ENCODE assay signal across 11 cellular contexts in the genomic region with DNA sequence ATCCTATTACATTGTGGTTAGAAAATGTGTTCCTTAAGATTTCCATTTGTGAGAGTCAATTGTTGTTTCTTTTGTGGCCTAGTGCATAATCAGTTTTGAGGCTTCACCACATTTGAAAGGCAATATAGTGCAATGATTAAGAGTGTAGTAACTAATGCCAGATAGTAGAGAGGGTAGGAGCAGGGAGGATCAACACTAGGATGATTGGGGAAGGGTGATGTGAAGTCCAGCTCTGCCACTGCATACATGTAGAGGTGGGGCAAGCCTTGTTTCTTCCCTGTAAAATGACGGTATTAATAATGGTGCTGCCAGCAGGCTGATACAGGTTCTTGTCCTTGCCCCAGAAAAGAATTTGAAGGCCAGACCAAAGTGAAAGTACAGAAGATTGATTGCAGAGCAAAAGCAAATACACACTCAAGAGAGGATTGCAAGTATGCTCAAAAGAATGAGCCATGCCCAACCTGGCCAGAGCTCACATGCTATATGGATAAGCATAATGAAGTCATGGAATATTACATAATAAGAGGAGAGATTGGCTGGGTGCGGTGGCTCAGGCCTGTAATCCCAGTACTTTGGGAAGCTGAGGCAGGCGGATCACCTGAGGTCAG. TPM values are rescaled to one million over a fixed set of nuclear protein-coding genes. Genes with fewer than 3 reads are reported as not detected.
DNase-seq lines count a peak whose midpoint lies in the region; ATAC-seq and TF ChIP-seq lines count a peak whose summit lies in the region.
"Had no signal": no experiment of that assay in that cellular context is flagged by ENCODE, and none has a peak within 500 bp of the region (broad histone marks: within the 10 kb centered on the region; RNA-seq: fewer than 3 reads in every experiment).

No MANE protein-coding gene starts in this region.

- peaks cover 78% of the 10 kb centered on the region for H3K4me1 Mint-ChIP-seq in activated CD8-positive, alpha-beta T cell treated with anti-CD3 and anti-CD28 coated beads for 36 hours (ENCODE audit: low read depth)

- no peak for TF ChIP-seq CTCF in activated CD8-positive, alpha-beta T cell treated with anti-CD3 and anti-CD28 coated beads for 36 hours (IDR thresholded peaks at IDR 0.05)
- TF ChIP-seq CTCF in prostate gland (IDR thresholded peaks at IDR 0.05), result no peak

- ATAC-seq in activated CD8-positive, alpha-beta T cell treated with anti-CD3 and anti-CD28 coated beads for 36 hours, result no peak

- no peak for TF ChIP-seq POLR2A in prostate gland (IDR thresholded peaks at IDR 0.05)

- no peaks in the 10 kb centered on the region for H3K36me3 ChIP-seq in prostate gland

- intact Hi-C loops in activated CD8-positive, alpha-beta T cell treated with anti-CD3 and anti-CD28 coated beads for 36 hours (cut with micrococcal nuclease), result no loop called here
- intact Hi-C loops in prostate gland (cut with DNase I), result no loop called here

- H3K9me3 ChIP-seq in prostate gland, result no peaks in the 10 kb centered on the region

- peaks cover 71% of the 10 kb centered on the region for H3K36me3 Mint-ChIP-seq in activated CD8-positive, alpha-beta T cell treated with anti-CD3 and anti-CD28 coated beads for 36 hours (ENCODE audit: low read depth)

- H3K27ac ChIP-seq in prostate gland, result peak overlapping the region; percentile 16 to 67

- peak; percentile 7 for DNase-seq in DMS79 treated with DMSO at 0.1 percent for 48 hours (lab: John Stamatoyannopoulos, UW)
- DNase-seq in DMS79 (lab: John Stamatoyannopoulos, UW), result no peak
- no peak for DNase-seq in activated CD8-positive, alpha-beta T cell treated with anti-CD3 and anti-CD28 coated beads for 36 hours
- DNase-seq in fibroblast of gingiva (ENCODE audit: low read depth), result peak; percentile 54
- DNase-seq in prostate gland (ENCODE audit: low spot score), result no peak
- no peak for DNase-seq in stimulated activated naive CD4-positive, alpha-beta T cell treated with Interleukin-2 at 50 U/mL for 16 hours (lab: John Stamatoyannopoulos, UW)
- DNase-seq in anterior cingulate cortex (lab: John Stamatoyannopoulos, UW), result no peak
- no peak for DNase-seq in NCI-H1417 treated with DMSO at 0.1 percent for 48 hours (lab: John Stamatoyannopoulos, UW)
- DNase-seq: 8988T, NCI-H187, SHP77 had no signal

- POLR2A ChIA-PET in activated CD8-positive, alpha-beta T cell treated with anti-CD3 and anti-CD28 coated beads for 36 hours (lab: Charles Lee), result interaction anchor here (0.6 kb wide), 1 partner anchor 29 kb away, joined by 3 read pairs; no protein-coding TSS in a partner anchor

- WGBS in prostate gland, result 71% methylated on average over 3 of the region's 3 CpGs

- peaks cover 2% of the 10 kb centered on the region for H3K9me3 Mint-ChIP-seq in activated CD8-positive, alpha-beta T cell treated with anti-CD3 and anti-CD28 coated beads for 36 hours

- CTCF ChIA-PET in activated CD8-positive, alpha-beta T cell treated with anti-CD3 and anti-CD28 coated beads for 36 hours (lab: Charles Lee), result no interaction called here

- no peak overlapping the region for H3K4me3 ChIP-seq in prostate gland

- H3K27me3 ChIP-seq in prostate gland (replicated peaks; ENCODE audit: insufficient read depth), result no peaks in the 10 kb centered on the region

- H3K27ac Mint-ChIP-seq in activated CD8-positive, alpha-beta T cell treated with anti-CD3 and anti-CD28 coated beads for 36 hours, result peak overlapping the region; percentile 74

- H3K4me3 Mint-ChIP-seq in activated CD8-positive, alpha-beta T cell treated with anti-CD3 and anti-CD28 coated beads for 36 hours, result peak overlapping the region; percentile 45

- H3K27me3 Mint-ChIP-seq in activated CD8-positive, alpha-beta T cell treated with anti-CD3 and anti-CD28 coated beads for 36 hours, result no peaks in the 10 kb centered on the region

- peaks cover 10% of the 10 kb centered on the region for H3K4me1 ChIP-seq in prostate gland (replicated peaks)

RNA-seq across cellular contexts. Expression of a gene that starts 8.0 kb away (rescaled TPM):
- 100 to 1,000 TPM; 108 TPM for total RNA-seq in activated CD8-positive, alpha-beta T cell treated with anti-CD3 and anti-CD28 coated beads for 36 hours
- total RNA-seq in prostate gland, result 10 to 100 TPM; 51.6 to 69.0 TPM

Comparison
In these comparisons a context has a peak if more than half of its experiments do, and no peak if none do; other contexts are left out.
1. DNase-seq: peak in DMS79 treated with DMSO at 0.1 percent for 48 hours (single experiment) and fibroblast of gingiva (single experiment); none in DMS79 (single experiment), activated CD8-positive, alpha-beta T cell treated with anti-CD3 and anti-CD28 coated beads for 36 hours (single experiment), prostate gland (single experiment), stimulated activated naive CD4-positive, alpha-beta T cell treated with Interleukin-2 at 50 U/mL for 16 hours (single experiment), anterior cingulate cortex (0 of 58) and NCI-H1417 treated with DMSO at 0.1 percent for 48 hours (single experiment).